In the genomic region with DNA sequence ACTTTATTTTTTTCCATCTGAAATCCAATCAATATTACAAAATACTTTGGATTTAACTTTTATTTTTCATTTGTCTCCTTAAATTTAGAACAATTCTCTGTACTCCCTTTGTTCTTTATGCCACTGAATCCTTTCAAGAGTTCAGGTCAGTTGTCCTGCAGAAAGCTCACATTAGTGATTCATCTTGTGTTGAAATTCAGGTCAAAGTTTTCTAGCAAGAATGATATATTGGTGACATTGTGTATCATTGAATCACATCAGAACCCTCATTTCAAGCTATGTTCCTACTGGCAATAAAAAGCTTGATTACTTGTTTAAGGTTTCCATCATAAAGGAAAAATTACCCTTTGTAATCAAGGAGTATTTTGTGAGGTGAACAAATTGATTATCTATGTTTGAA, we compare ENCODE assay signal across 8 cellular contexts.
"Had no signal": no experiment of that assay in that cellular context is flagged by ENCODE, and none has a peak within 500 bp of the region (broad histone marks: within the 10 kb centered on the region; RNA-seq: fewer than 3 reads in every experiment).

No MANE protein-coding gene starts in this region.

- ATAC-seq: GM12878 had no signal

- DNase-seq: GDM1, GF-D8 had no signal

- H3K4me3 ChIP-seq: GM12878 had no signal

- FAIRE-seq: G401.6, GM12878, GM12891, GM12892, GM18507, GM19239 had no signal
